In genomic region chr11:119357069-119357468, GRCh38 we compare ENCODE assay signal across 1 cellular context.
TF ChIP-seq lines count a peak whose summit lies in the region.

No MANE protein-coding gene starts in this region.

TF ChIP-seq in IMR-90, 13 proteins besides CTCF, POLR2A, EP300 and RAD21:
- no peak for TF ChIP-seq ELK1 (IDR thresholded peaks at IDR 0.05; ENCODE audit: borderline replicate concordance, low read depth, low read length)
- no peak for TF ChIP-seq CHD1 (IDR thresholded peaks at IDR 0.05; ENCODE audit: low read depth, low read length)
- TF ChIP-seq USF2 (IDR thresholded peaks at IDR 0.05; ENCODE audit: low read depth, low read length), result no peak
- no peak for TF ChIP-seq MAZ (IDR thresholded peaks at IDR 0.05; ENCODE audit: borderline replicate concordance, low read depth, low read length)
- TF ChIP-seq SMC3 (IDR thresholded peaks at IDR 0.05; ENCODE audit: low read depth, low read length), result no peak
- TF ChIP-seq CEBPB (IDR thresholded peaks at IDR 0.05; ENCODE audit: low read depth, low read length), result no peak
- TF ChIP-seq RCOR1 (IDR thresholded peaks at IDR 0.05; ENCODE audit: insufficient replicate concordance, low read length), result no peak
- no peak for TF ChIP-seq BHLHE40 (IDR thresholded peaks at IDR 0.05; ENCODE audit: low read depth, low read length)
- no peak for TF ChIP-seq MXI1 (IDR thresholded peaks at IDR 0.05; ENCODE audit: borderline replicate concordance, low read depth, low read length)
- no peak for TF ChIP-seq MAFK (IDR thresholded peaks at IDR 0.05; ENCODE audit: low read depth, low read length)
